ENCODE assay signal across 10 cellular contexts in genomic region chr2:71252862-71253261, GRCh38.
"Had no signal": no experiment of that assay in that cellular context is flagged by ENCODE, and none has a peak within 500 bp of the region (broad histone marks: within the 10 kb centered on the region; RNA-seq: fewer than 3 reads in every experiment).

No MANE protein-coding gene starts in this region.

- H3K9me3 ChIP-seq: HAP-1 had no signal

- H3K36me3 ChIP-seq: HAP-1 had no signal

- H3K9ac ChIP-seq: GM23248, KMS-11 had no signal

- H3K4me1 ChIP-seq: HAP-1 had no signal

- H3K4me3 ChIP-seq: GM23248, HAP-1 had no signal

- ATAC-seq: HCT116 had no signal

- H2AFZ ChIP-seq: GM23248 had no signal

- H3K27ac ChIP-seq: GM23248, HL-60, KMS-11 had no signal

- H3K4me2 ChIP-seq: KMS-11 had no signal

- DNase-seq: GM23248, GOT3, H7, HFFc6, IMR-90, KBM-7 had no signal
